Comparison of ENCODE assay signal across 18 cellular contexts in the genomic region with DNA sequence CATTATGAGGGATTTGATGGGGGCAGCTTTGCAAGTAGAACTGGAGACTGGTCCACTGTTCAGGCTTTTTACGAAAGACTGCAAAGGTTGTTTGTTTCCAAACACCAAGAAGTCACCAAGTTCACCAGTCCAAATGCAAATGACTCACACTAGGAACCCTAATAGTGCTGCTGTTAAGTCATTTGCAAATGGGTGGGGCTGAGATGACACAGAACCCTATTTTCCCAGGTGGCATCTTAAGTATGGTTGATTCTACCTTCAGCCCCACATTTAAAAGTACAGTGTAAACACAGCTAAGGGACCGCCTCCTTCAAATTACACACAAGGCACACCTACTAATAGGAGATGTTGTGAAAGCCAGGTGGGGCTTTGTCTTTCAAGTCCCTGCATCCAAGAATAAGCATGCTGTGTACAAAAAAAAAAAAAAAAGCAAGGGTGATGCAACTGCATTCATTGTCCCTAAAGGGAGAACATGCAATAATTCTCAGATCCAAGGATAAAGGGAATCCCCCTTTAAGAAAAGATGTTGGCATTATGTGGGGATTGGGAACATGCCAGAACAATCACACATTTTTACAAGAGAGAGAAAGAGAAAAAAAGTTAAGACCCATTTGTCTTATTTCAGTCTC. TPM values are rescaled to one million over a fixed set of nuclear protein-coding genes. Genes with fewer than 3 reads are reported as not detected.
A peak's percentile ranks its signal among the peaks of the same experiment; 100 is the strongest.
DNase-seq lines count a peak whose midpoint lies in the region; ATAC-seq and TF ChIP-seq lines count a peak whose summit lies in the region.
"Had no signal": no experiment of that assay in that cellular context is flagged by ENCODE, and none has a peak within 500 bp of the region (broad histone marks: within the 10 kb centered on the region; RNA-seq: fewer than 3 reads in every experiment).

No MANE protein-coding gene starts in this region.

- H3K4me2 ChIP-seq in PC-3 (ENCODE audit: low read length): no peak overlapping the region
- H3K4me2 ChIP-seq: A549 had no signal

- H3K4me3 Mint-ChIP-seq in CD4-positive, alpha-beta T cell: no peak overlapping the region
- H3K4me3 Mint-ChIP-seq in naive thymus-derived CD4-positive, alpha-beta T cell: no peak overlapping the region
- H3K4me3 Mint-ChIP-seq: activated naive CD8-positive, alpha-beta T cell treated with anti-CD3 and anti-CD28 coated beads for 36 hours; brain; CD4-positive, alpha-beta memory T cell; dendritic cell treated with granulocyte-macrophage colony-stimulating factor and Interleukin-4, amounts not matched to agents 40 ng/mL and 50 ng/mL, for 4 days; stimulated activated naive CD8-positive, alpha-beta T cell treated with anti-CD3 and anti-CD28 coated beads, Interleukin-15, Interleukin-2, amounts not matched to agents 100 ng/mL and 50 ng/mL, for 24 hours had no signal

- no peak overlapping the region for H3K27ac Mint-ChIP-seq in CD4-positive, alpha-beta T cell
- no peak overlapping the region for H3K27ac Mint-ChIP-seq in naive thymus-derived CD4-positive, alpha-beta T cell
- H3K27ac Mint-ChIP-seq: activated naive CD8-positive, alpha-beta T cell treated with anti-CD3 and anti-CD28 coated beads for 36 hours; brain; CD4-positive, alpha-beta memory T cell; dendritic cell treated with granulocyte-macrophage colony-stimulating factor and Interleukin-4, amounts not matched to agents 40 ng/mL and 50 ng/mL, for 4 days; stimulated activated naive CD8-positive, alpha-beta T cell treated with anti-CD3 and anti-CD28 coated beads, Interleukin-15, Interleukin-2, amounts not matched to agents 100 ng/mL and 50 ng/mL, for 24 hours had no signal

- H3K9me3 ChIP-seq in HUES48 (ENCODE audit: control insufficient read depth, insufficient read depth, low read length) (no peaks in the 10 kb centered on the region), PC-3 (ENCODE audit: low read length) (no peaks in the 10 kb centered on the region), spleen (peaks cover 0 to 10% (median under 1%) of the 10 kb centered on the region in 8 donors)
- H3K9me3 ChIP-seq in CD4-positive, alpha-beta T cell (ENCODE audit: control insufficient read depth, low read length): no peaks in the 10 kb centered on the region
- no peaks in the 10 kb centered on the region for H3K9me3 ChIP-seq in naive thymus-derived CD4-positive, alpha-beta T cell (ENCODE audit: control insufficient read depth in 2 of 3, low read length in 3 of 3)
- H3K9me3 ChIP-seq: A549 had no signal

- H3K9ac ChIP-seq in HUES48 (ENCODE audit: low read depth, low read length) (no peak overlapping the region), PC-3 (ENCODE audit: low read length) (no peak overlapping the region)

- intact Hi-C loops in PC-3 (cut with micrococcal nuclease): loop anchor here (10.0 kb wide), 1 partner anchor 148 kb away; no protein-coding TSS in a partner anchor
- intact Hi-C loops in CD4-positive, alpha-beta T cell (cut with DNase I, micrococcal nuclease): no loop called here
- intact Hi-C loops in spleen (cut with DNase I; ENCODE audit: low total_unique reads): no loop called here
- intact Hi-C loops in naive thymus-derived CD4-positive, alpha-beta T cell (cut with micrococcal nuclease): no loop called here

- no peaks in the 10 kb centered on the region for H4K20me1 ChIP-seq in PC-3 (ENCODE audit: low read length)

- TF ChIP-seq POLR2A in spleen (IDR thresholded peaks at IDR 0.05): no peak

- CTCF ChIA-PET in PC-3 (lab: Charles Lee): no interaction called here
- CTCF ChIA-PET in CD4-positive, alpha-beta T cell (lab: Charles Lee): no interaction called here
- CTCF ChIA-PET in naive thymus-derived CD4-positive, alpha-beta T cell (lab: Charles Lee): no interaction called here

- H3K4me3 ChIP-seq in HUES48 (ENCODE audit: low read depth, low read length) (no peak overlapping the region), PC-3 (ENCODE audit: low read length) (no peak overlapping the region), fibroblast of the aortic adventitia (ENCODE audit: low read depth, low read length) (no peak overlapping the region), spleen (no peak overlapping the region)
- no peak overlapping the region for H3K4me3 ChIP-seq in naive thymus-derived CD4-positive, alpha-beta T cell (ENCODE audit: low read length)
- H3K4me3 ChIP-seq: A549 had no signal

- H3K27me3 ChIP-seq in HUES48 (ENCODE audit: control insufficient read depth, insufficient read depth, low read length) (no peaks in the 10 kb centered on the region), PC-3 (ENCODE audit: low read length) (no peaks in the 10 kb centered on the region), spleen (replicated peaks in 1 of 7) (no peaks in the 10 kb centered on the region)
- no peaks in the 10 kb centered on the region for H3K27me3 ChIP-seq in CD4-positive, alpha-beta T cell (ENCODE audit: control insufficient read depth, insufficient read depth, low read length)
- H3K27me3 ChIP-seq in naive thymus-derived CD4-positive, alpha-beta T cell (ENCODE audit: control insufficient read depth in 2 of 2, insufficient read depth in 2 of 2, low read length in 2 of 2): no peaks in the 10 kb centered on the region

- peak; percentile 33 for DNase-seq in AG08395 (ENCODE audit: low spot score)
- peak; percentile 15 for DNase-seq in PC-3
- DNase-seq in fibroblast of the aortic adventitia (ENCODE audit: low read depth): peak; percentile 41
- DNase-seq in CD4-positive, alpha-beta T cell: no peak
- DNase-seq in spleen: no peak
- no peak for DNase-seq in cerebellum (ENCODE audit: low spot score)
- DNase-seq in naive thymus-derived CD4-positive, alpha-beta T cell: no peak
- DNase-seq: activated naive CD8-positive, alpha-beta T cell treated with anti-CD3 and anti-CD28 coated beads for 36 hours; CD4-positive, alpha-beta memory T cell; DND-41; hippocampal formation; NCI-H2029; NCI-H526 had no signal

- no peaks in the 10 kb centered on the region for H3K9me2 ChIP-seq in PC-3 (replicated peaks; ENCODE audit: low read length)

- H3K4me1 ChIP-seq in HUES48 (ENCODE audit: control insufficient read depth, insufficient read depth, low read length) (peaks cover 22% of the 10 kb centered on the region), PC-3 (ENCODE audit: insufficient read depth, low read length) (0 out of 2 replicates have a peak, but pooled peaks cover 4% of the 10 kb centered on the region), spleen (no peaks in the 10 kb centered on the region)
- no peaks in the 10 kb centered on the region for H3K4me1 ChIP-seq in naive thymus-derived CD4-positive, alpha-beta T cell (ENCODE audit: control insufficient read depth in 2 of 2, insufficient read depth in 2 of 2, low read length in 2 of 2)

- no peaks in the 10 kb centered on the region for H3K36me3 Mint-ChIP-seq in CD4-positive, alpha-beta T cell (ENCODE audit: low read depth)
- H3K36me3 Mint-ChIP-seq in naive thymus-derived CD4-positive, alpha-beta T cell: peaks cover 0 to 18% (median 8%) of the 10 kb centered on the region in 5 donors
- H3K36me3 Mint-ChIP-seq: brain; CD4-positive, alpha-beta memory T cell had no signal

- H3K79me2 ChIP-seq in PC-3 (ENCODE audit: low read length): 0 out of 2 replicates have a peak, but pooled peaks cover 7% of the 10 kb centered on the region

- no peaks in the 10 kb centered on the region for H3K36me3 ChIP-seq in HUES48 (ENCODE audit: control insufficient read depth, insufficient read depth, low read length)
- H3K36me3 ChIP-seq in PC-3 (ENCODE audit: low read depth, low read length): no peaks in the 10 kb centered on the region
- H3K36me3 ChIP-seq in spleen: no peaks in the 10 kb centered on the region
- no peaks in the 10 kb centered on the region for H3K36me3 ChIP-seq in naive thymus-derived CD4-positive, alpha-beta T cell (ENCODE audit: control insufficient read depth in 2 of 3, insufficient read depth in 3 of 3, low read length in 3 of 3)

- WGBS in spleen, 5 donors: 88 to 96% (median 93%) methylated on average over 2 of the region's 2 CpGs

- POLR2A ChIA-PET in PC-3 (lab: Charles Lee; ENCODE audit: unreplicated experiment): no interaction called here
- POLR2A ChIA-PET in CD4-positive, alpha-beta T cell (lab: Charles Lee): no interaction called here
- POLR2A ChIA-PET in naive thymus-derived CD4-positive, alpha-beta T cell (lab: Charles Lee): no interaction called here

- no peaks in the 10 kb centered on the region for H3F3A ChIP-seq in PC-3 (ENCODE audit: low read length, unreplicated experiment)

- H3K27me3 Mint-ChIP-seq in CD4-positive, alpha-beta T cell: no peaks in the 10 kb centered on the region
- no peaks in the 10 kb centered on the region for H3K27me3 Mint-ChIP-seq in naive thymus-derived CD4-positive, alpha-beta T cell
- H3K27me3 Mint-ChIP-seq: activated naive CD8-positive, alpha-beta T cell treated with anti-CD3 and anti-CD28 coated beads for 36 hours; brain; CD4-positive, alpha-beta memory T cell; dendritic cell treated with granulocyte-macrophage colony-stimulating factor and Interleukin-4, amounts not matched to agents 40 ng/mL and 50 ng/mL, for 4 days; stimulated activated naive CD8-positive, alpha-beta T cell treated with anti-CD3 and anti-CD28 coated beads, Interleukin-15, Interleukin-2, amounts not matched to agents 100 ng/mL and 50 ng/mL, for 24 hours had no signal

- no peak for ATAC-seq in PC-3
- no peak for ATAC-seq in CD4-positive, alpha-beta T cell (ENCODE audit: poor library complexity)
- no peak for ATAC-seq in naive thymus-derived CD4-positive, alpha-beta T cell
- ATAC-seq: A549 had no signal

- peaks cover 5% of the 10 kb centered on the region for H3K9me3 Mint-ChIP-seq in CD4-positive, alpha-beta T cell
- H3K9me3 Mint-ChIP-seq in naive thymus-derived CD4-positive, alpha-beta T cell: peaks cover 0 to 23% (median 11%) of the 10 kb centered on the region in 11 donors

- peak overlapping the region; percentile 26 for H3K27ac ChIP-seq in HUES48 (ENCODE audit: low read depth, low read length)
- no peak overlapping the region for H3K27ac ChIP-seq in PC-3 (ENCODE audit: low read length)
- no peak overlapping the region for H3K27ac ChIP-seq in CD4-positive, alpha-beta T cell (ENCODE audit: low read depth, low read length)
- H3K27ac ChIP-seq in spleen: no peak overlapping the region
- no peak overlapping the region for H3K27ac ChIP-seq in naive thymus-derived CD4-positive, alpha-beta T cell (ENCODE audit: low read depth, low read length)
- H3K27ac ChIP-seq: A549 had no signal

- no peaks in the 10 kb centered on the region for H3K4me1 Mint-ChIP-seq in CD4-positive, alpha-beta T cell (ENCODE audit: low read depth)
- no peaks in the 10 kb centered on the region for H3K4me1 Mint-ChIP-seq in naive thymus-derived CD4-positive, alpha-beta T cell
- H3K4me1 Mint-ChIP-seq: activated naive CD8-positive, alpha-beta T cell treated with anti-CD3 and anti-CD28 coated beads for 36 hours; CD4-positive, alpha-beta memory T cell had no signal

- H2AFZ ChIP-seq in PC-3 (ENCODE audit: low read length): no peak overlapping the region

- no TSS peak for BruUV-seq in PC-3 (replicated peaks; lab: Mats Ljungman, UMichigan)

- TF ChIP-seq CTCF in PC-3 (conservative IDR thresholded peaks at IDR 0.05; ENCODE audit: low read depth, low read length): no peak
- no peak for TF ChIP-seq CTCF in fibroblast of the aortic adventitia (IDR thresholded peaks at IDR 0.05; ENCODE audit: insufficient read depth, low read length)
- no peak for TF ChIP-seq CTCF in CD4-positive, alpha-beta T cell (IDR thresholded peaks at IDR 0.05)
- no peak for TF ChIP-seq CTCF in spleen (IDR thresholded peaks at IDR 0.05 in 8 of 11, conservative IDR thresholded peaks at IDR 0.05 in 3 of 11)

RNA-seq across cellular contexts. Expression of a gene that starts 27.3 kb away (rescaled TPM):
- total RNA-seq in PC-3 (2014; rRNA removed) (3.4 and 3.8 TPM in 2 replicates), fibroblast of the aortic adventitia (ENCODE audit: low replicate concordance) (2.0 and 8.1 TPM in 2 replicates), spleen (under 1 TPM in 5 of 7 donors, not detected in 2; 0.07 to 0.29 (median 0.17) TPM), cerebellum (1.5 TPM)
- not detected for total RNA-seq in CD4-positive, alpha-beta T cell
- under 1 TPM; 0.02 to 0.04 (median 0.03) TPM for polyA plus RNA-seq in spleen
- total RNA-seq in naive thymus-derived CD4-positive, alpha-beta T cell: not detected
- not detected for polyA plus RNA-seq in naive thymus-derived CD4-positive, alpha-beta T cell
- total RNA-seq: activated naive CD8-positive, alpha-beta T cell treated with anti-CD3 and anti-CD28 coated beads for 36 hours; CD4-positive, alpha-beta memory T cell had no signal
- polyA plus RNA-seq: CD4-positive, alpha-beta memory T cell had no signal

Comparison
In these comparisons a context has a peak if more than half of its experiments do, and no peak if none do; other contexts are left out.
1. DNase-seq: peak in AG08395 (single experiment), PC-3 (single experiment) and fibroblast of the aortic adventitia (single experiment); none in CD4-positive, alpha-beta T cell (0 of 10), spleen (single experiment), cerebellum (single experiment) and naive thymus-derived CD4-positive, alpha-beta T cell (0 of 9).